13 cellular contexts compared by ENCODE assay signal in the genomic region with DNA sequence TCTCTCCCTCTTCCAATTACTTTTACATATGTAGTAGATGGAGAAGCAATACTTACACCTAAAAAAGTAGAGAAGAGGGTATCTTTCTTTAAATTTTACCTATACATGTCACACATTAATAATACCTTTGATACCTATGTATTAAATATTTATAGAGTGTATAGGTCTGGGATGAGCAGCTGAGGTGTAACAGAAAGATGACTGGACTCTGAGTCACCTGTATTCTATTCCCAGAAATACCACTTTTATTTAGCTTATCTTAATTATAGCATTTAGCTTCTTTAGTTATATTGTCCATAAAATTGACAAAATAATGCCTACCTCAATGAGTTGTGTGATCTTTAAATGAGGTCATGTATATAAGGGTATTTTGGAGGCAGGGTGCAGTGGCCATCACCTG. TPM values are rescaled to one million over a fixed set of nuclear protein-coding genes. Genes with fewer than 3 reads are reported as not detected.
DNase-seq lines count a peak whose midpoint lies in the region; ATAC-seq and TF ChIP-seq lines count a peak whose summit lies in the region.
"Had no signal": no experiment of that assay in that cellular context is flagged by ENCODE, and none has a peak within 500 bp of the region (broad histone marks: within the 10 kb centered on the region; RNA-seq: fewer than 3 reads in every experiment).

No MANE protein-coding gene starts in this region.

- no peaks in the 10 kb centered on the region for H3K9me2 ChIP-seq in HCT116 (ENCODE audit: insufficient read depth)

- H3K27me3 ChIP-seq in HCT116 (ENCODE audit: insufficient read depth, low read length) (no peaks in the 10 kb centered on the region), foreskin keratinocyte (no peaks in the 10 kb centered on the region)
- H3K27me3 ChIP-seq: BLaER1 had no signal

- TF ChIP-seq POLR2A in HCT116 (IDR thresholded peaks at IDR 0.05; ENCODE audit: borderline replicate concordance, extremely low read depth, insufficient read depth, insufficient read length), result no peak

- no peaks in the 10 kb centered on the region for H3K79me2 ChIP-seq in HCT116 (ENCODE audit: insufficient read depth, low read length)

- ATAC-seq in HCT116 (no peak), foreskin keratinocyte (peak; percentile 98), GM19395 (IDR thresholded peaks at IDR 0.05; ENCODE audit: unreplicated experiment) (no peak)

- H3K4me2 ChIP-seq in HCT116 (ENCODE audit: low read length), result no peak overlapping the region
- H3K4me2 ChIP-seq: BLaER1 had no signal

- no peaks in the 10 kb centered on the region for H3K9me3 ChIP-seq in HCT116 (ENCODE audit: control insufficient read depth in 1 of 2, insufficient read depth in 1 of 2, low read depth in 1 of 2, low read length in 2 of 2)
- H3K9me3 ChIP-seq: BLaER1 had no signal

- intact Hi-C loops in HCT116 (cut with micrococcal nuclease), result no loop called here

- DNase-seq in HCT116 (ENCODE audit: low read depth, low spot score), result no peak
- DNase-seq in RWPE1 (ENCODE audit: low spot score), result peak; percentile 45
- DNase-seq in foreskin keratinocyte, result peak in 1 of 2 donors; percentile 58
- DNase-seq in OCI-M1 (lab: John Stamatoyannopoulos, UW), result no peak
- DNase-seq in A172 (ENCODE audit: low spot score), result no peak
- DNase-seq: Caco-2; CD8-positive, alpha-beta memory T cell; DND-41; GF-D8; IMR-90 had no signal

- peaks cover 0 to 6% of the 10 kb centered on the region in 2 experiments; a peak in 2 of 4 replicates for H3K4me1 ChIP-seq in HCT116 (ENCODE audit: control insufficient read depth in 1 of 2, insufficient read depth in 2 of 2, low read length in 2 of 2)
- H3K4me1 ChIP-seq in foreskin keratinocyte, result peaks cover 9% of the 10 kb centered on the region
- H3K4me1 ChIP-seq: BLaER1, Caco-2 had no signal

- no peak for TF ChIP-seq RAD21 in HCT116 (IDR thresholded peaks at IDR 0.05; ENCODE audit: low read depth)

- H3K4me3 ChIP-seq in HCT116 (replicated peaks in 1 of 2; ENCODE audit: low read depth in 1 of 2, low read length in 2 of 2), result no peak overlapping the region
- H3K4me3 ChIP-seq: BLaER1 had no signal

- H3K9ac ChIP-seq in HCT116 (ENCODE audit: low read length), result no peak overlapping the region
- H3K9ac ChIP-seq: BLaER1 had no signal

- CTCF ChIA-PET in HCT116 (lab: Charles Lee), result no interaction called here
- CTCF ChIA-PET in RWPE1 (lab: Yijun Ruan, JAX), result no interaction called here

- POLR2A ChIA-PET in HCT116 (lab: Charles Lee) (no interaction called here), RWPE1 (lab: Yijun Ruan, JAX; ENCODE audit: low non-redundant PET) (no interaction called here)

- H3K27ac ChIP-seq in HCT116 (ENCODE audit: low read depth, low read length) (no peak overlapping the region), RWPE1 (no peak overlapping the region), foreskin keratinocyte (no peak overlapping the region)
- H3K27ac ChIP-seq: BLaER1, HL-60 had no signal

- BruUV-seq in HCT116 (replicated peaks; lab: Mats Ljungman, UMichigan), result no TSS peak

- no peaks in the 10 kb centered on the region for H3K36me3 ChIP-seq in HCT116 (ENCODE audit: control insufficient read depth in 1 of 2, insufficient read depth in 2 of 2, low read length in 2 of 2)
- H3K36me3 ChIP-seq: BLaER1 had no signal

- TF ChIP-seq CTCF in HCT116 (IDR thresholded peaks at IDR 0.05 in 2 of 3, conservative IDR thresholded peaks at IDR 0.05 in 1 of 3; ENCODE audit: borderline replicate concordance in 1 of 3, insufficient read depth in 1 of 3, low read depth in 2 of 3, low read length in 2 of 3) (no peak), RWPE1 (conservative IDR thresholded peaks at IDR 0.05; ENCODE audit: low read depth) (no peak), foreskin keratinocyte (conservative IDR thresholded peaks at IDR 0.05) (no peak)

- RAD21 ChIA-PET in HCT116 (lab: Charles Lee; ENCODE audit: low non-redundant PET in 1 of 2, low total read pairs in 2 of 2, uncharacterized antibody in 2 of 2, unreplicated experiment in 2 of 2), result no interaction called here

- no peaks in the 10 kb centered on the region for H4K20me1 ChIP-seq in HCT116 (ENCODE audit: insufficient read depth)
- H4K20me1 ChIP-seq: BLaER1 had no signal

- no peak overlapping the region for H2AFZ ChIP-seq in HCT116 (ENCODE audit: low read depth, low read length, poor library complexity, severe bottlenecking)

TF ChIP-seq in HCT116, 20 proteins besides CTCF, POLR2A, EP300 and RAD21:
- TF ChIP-seq JUND (IDR thresholded peaks at IDR 0.05) (0 out of 2 replicates have a peak, but pooled peaks have one; percentile 23), SP1 (IDR thresholded peaks at IDR 0.05; ENCODE audit: low read depth) (no peak), FOSL1 (IDR thresholded peaks at IDR 0.05; ENCODE audit: low read depth) (peak; percentile 58; the same call in 1 of the 2 replicates), ZFX (IDR thresholded peaks at IDR 0.05) (no peak)

RNA-seq across cellular contexts. Expression of a gene that starts 30.6 kb away (rescaled TPM):
- 88.6 TPM for total RNA-seq in HCT116 (2021; ENCODE audit: unreplicated experiment)
- polyA plus RNA-seq in HCT116 (2012), result 62.8 and 64.2 TPM in 2 replicates
- 130 and 146 TPM in 2 replicates for total RNA-seq in foreskin keratinocyte
- polyA plus RNA-seq in foreskin keratinocyte, result 29.6 and 36.0 TPM in 2 replicates
- total RNA-seq in A172 (2014; rRNA removed; shearing (Covaris generic)), result 33.2 and 44.5 TPM in 2 replicates

RNA-seq across cellular contexts. Expression of a gene that starts 32.4 kb away (rescaled TPM):
- not detected for total RNA-seq in HCT116 (2021; ENCODE audit: unreplicated experiment)
- not detected in 2 replicates for polyA plus RNA-seq in HCT116 (2012)
- total RNA-seq in foreskin keratinocyte, result 3.1 and 3.5 TPM in 2 replicates
- 3.1 and 3.7 TPM in 2 replicates for polyA plus RNA-seq in foreskin keratinocyte
- total RNA-seq in A172 (2014; rRNA removed; shearing (Covaris generic)), result 9.0 and 9.1 TPM in 2 replicates
- total RNA-seq: CD8-positive, alpha-beta memory T cell had no signal
- polyA plus RNA-seq: CD8-positive, alpha-beta memory T cell had no signal
